Comparison of ENCODE assay signal across 11 cellular contexts in genomic region chr22:39408807-39409206, GRCh38.
"Had no signal": no experiment of that assay in that cellular context is flagged by ENCODE, and none has a peak within 500 bp of the region (broad histone marks: within the 10 kb centered on the region; RNA-seq: fewer than 3 reads in every experiment).

No MANE protein-coding gene starts in this region.

- H3K27ac Mint-ChIP-seq: activated naive CD8-positive, alpha-beta T cell treated with anti-CD3 and anti-CD28 coated beads for 36 hours had no signal

- H3K27me3 Mint-ChIP-seq: activated naive CD8-positive, alpha-beta T cell treated with anti-CD3 and anti-CD28 coated beads for 36 hours had no signal

- H3K4me3 Mint-ChIP-seq: activated naive CD8-positive, alpha-beta T cell treated with anti-CD3 and anti-CD28 coated beads for 36 hours; neural crest cell had no signal

- FAIRE-seq: endothelial cell of umbilical vein had no signal

- H3K9me3 Mint-ChIP-seq: activated naive CD8-positive, alpha-beta T cell treated with anti-CD3 and anti-CD28 coated beads for 36 hours; neural crest cell had no signal

- DNase-seq: activated CD4-positive, alpha-beta T cell treated with anti-CD3 and anti-CD28 coated beads for 4 hours; activated gamma-delta T cell; activated naive CD8-positive, alpha-beta T cell treated with anti-CD3 and anti-CD28 coated beads for 36 hours; hippocampal formation; kidney glomerular epithelial cell; ovary; retina; stimulated activated CD4-positive, alpha-beta T cell treated with anti-CD3 and anti-CD28 coated beads, Interleukin-4, amount 100 ng/mL, for 4 hours; upper lobe of right lung had no signal
